In genomic region chr3:155052470-155052869, GRCh38 we compare ENCODE assay signal across 28 cellular contexts.
"Had no signal": no experiment of that assay in that cellular context is flagged by ENCODE, and none has a peak within 500 bp of the region (broad histone marks: within the 10 kb centered on the region; RNA-seq: fewer than 3 reads in every experiment).

No MANE protein-coding gene starts in this region.

- H3K4me1 Mint-ChIP-seq: endodermal cell had no signal

- H3K27ac ChIP-seq: colonic mucosa, coronary artery, dorsolateral prefrontal cortex, epithelial cell of prostate, esophagus muscularis mucosa, esophagus squamous epithelium, foreskin keratinocyte, gastrocnemius medialis, gastroesophageal sphincter, heart left ventricle, heart right ventricle had no signal

- H3K27me3 Mint-ChIP-seq: dendritic cell treated with granulocyte-macrophage colony-stimulating factor and Interleukin-4, amounts not matched to agents 40 ng/mL and 50 ng/mL, for 4 days; effector memory CD8-positive, alpha-beta T cell had no signal

- H3K4me3 Mint-ChIP-seq: dendritic cell treated with granulocyte-macrophage colony-stimulating factor and Interleukin-4, amounts not matched to agents 40 ng/mL and 50 ng/mL, for 4 days; effector memory CD8-positive, alpha-beta T cell; endodermal cell had no signal

- H3K4me1 ChIP-seq: colonic mucosa, esophagus muscularis mucosa, esophagus squamous epithelium, foreskin keratinocyte, gastrocnemius medialis, gastroesophageal sphincter, heart left ventricle, heart right ventricle had no signal

- H3K9me3 ChIP-seq: colonic mucosa, gastrocnemius medialis had no signal

- ATAC-seq: effector memory CD8-positive, alpha-beta T cell; esophagus mucosa; foreskin keratinocyte; gastrocnemius medialis; gastroesophageal sphincter; heart left ventricle; heart right ventricle had no signal

- H3K36me3 ChIP-seq: colonic mucosa, esophagus muscularis mucosa, esophagus squamous epithelium, gastrocnemius medialis, gastroesophageal sphincter, heart left ventricle, heart right ventricle had no signal

- H3K4me3 ChIP-seq: colonic mucosa, coronary artery, dorsolateral prefrontal cortex, esophagus muscularis mucosa, esophagus squamous epithelium, gastrocnemius medialis, gastroesophageal sphincter, heart left ventricle, heart right ventricle had no signal

- H3K27ac Mint-ChIP-seq: dendritic cell treated with granulocyte-macrophage colony-stimulating factor and Interleukin-4, amounts not matched to agents 40 ng/mL and 50 ng/mL, for 4 days; effector memory CD8-positive, alpha-beta T cell; endodermal cell had no signal

- FAIRE-seq: colon, endometrium, frontal cortex had no signal

- H3K27me3 ChIP-seq: colonic mucosa, esophagus muscularis mucosa, esophagus squamous epithelium, foreskin keratinocyte, gastrocnemius medialis, gastroesophageal sphincter, heart left ventricle, heart right ventricle had no signal

- DNase-seq: colonic mucosa; cortex of kidney; dermis blood vessel endothelial cell; dorsolateral prefrontal cortex; effector CD4-positive, alpha-beta T cell; effector CD8-positive, alpha-beta T cell; effector memory CD4-positive, alpha-beta T cell; effector memory CD8-positive, alpha-beta T cell; endodermal cell; erythroblast; esophagus squamous epithelium; foreskin fibroblast; foreskin keratinocyte; foreskin melanocyte; gastrocnemius medialis; glutamatergic neuron; head of caudate nucleus; heart left ventricle; heart right ventricle had no signal
